ENCODE assay signal across 9 cellular contexts in genomic region chr11:119155733-119156492, GRCh38. TPM values are rescaled to one million over a fixed set of nuclear protein-coding genes. Genes with fewer than 3 reads are reported as not detected.
DNase-seq lines count a peak whose midpoint lies in the region; ATAC-seq and TF ChIP-seq lines count a peak whose summit lies in the region.
"Had no signal": no experiment of that assay in that cellular context is flagged by ENCODE, and none has a peak within 500 bp of the region (broad histone marks: within the 10 kb centered on the region; RNA-seq: fewer than 3 reads in every experiment).

No MANE protein-coding gene starts in this region.

- TF ChIP-seq CTCF in smooth muscle cell (IDR thresholded peaks at IDR 0.05; ENCODE audit: borderline replicate concordance, insufficient read depth, poor library complexity, severe bottlenecking), result peak; percentile 4

- no peaks in the 10 kb centered on the region for H3K27me3 ChIP-seq in MG63
- peaks cover 57% of the 10 kb centered on the region for H3K27me3 ChIP-seq in adipocyte (replicated peaks; ENCODE audit: control insufficient read depth, insufficient read depth, low read length)
- no peaks in the 10 kb centered on the region for H3K27me3 ChIP-seq in smooth muscle cell (ENCODE audit: low read depth)

- no peaks in the 10 kb centered on the region for H4K20me1 ChIP-seq in smooth muscle cell (ENCODE audit: low read depth)

- H3K36me3 ChIP-seq in MG63 (no peaks in the 10 kb centered on the region), adipocyte (ENCODE audit: control insufficient read depth, insufficient read depth, low read length, severe bottlenecking) (no peaks in the 10 kb centered on the region), smooth muscle cell (ENCODE audit: low read depth) (no peaks in the 10 kb centered on the region)

- H3K4me1 ChIP-seq in adipocyte (ENCODE audit: control insufficient read depth, insufficient read depth, low read length) (no peaks in the 10 kb centered on the region), smooth muscle cell (ENCODE audit: low read depth) (no peaks in the 10 kb centered on the region)

- H3K79me2 ChIP-seq in smooth muscle cell (ENCODE audit: low read depth), result no peaks in the 10 kb centered on the region

- H3K4me3 ChIP-seq in MG63, result no peak overlapping the region
- H3K4me3 ChIP-seq in adipocyte (ENCODE audit: low read length), result no peak overlapping the region
- H3K4me3 ChIP-seq in smooth muscle cell, result no peak overlapping the region

- peaks cover 34% of the 10 kb centered on the region for H3K27me3 Mint-ChIP-seq in activated CD4-positive, alpha-beta T cell treated with anti-CD3 and anti-CD28 coated beads, Interleukin-2, amount 10 ng/mL, durations not matched to agents 24 days and 14 days
- peaks cover 24% of the 10 kb centered on the region for H3K27me3 Mint-ChIP-seq in activated CD4-positive, alpha-beta T cell treated with anti-CD3 and anti-CD28 coated beads, Interleukin-2, amount 10 ng/mL, durations not matched to agents 7 days and 5 days

- H3K36me3 Mint-ChIP-seq in activated CD4-positive, alpha-beta T cell treated with anti-CD3 and anti-CD28 coated beads, Interleukin-2, amount 10 ng/mL, durations not matched to agents 24 days and 14 days (ENCODE audit: low read depth), result no peaks in the 10 kb centered on the region
- H3K36me3 Mint-ChIP-seq in activated CD4-positive, alpha-beta T cell treated with anti-CD3 and anti-CD28 coated beads, Interleukin-2, amount 10 ng/mL, durations not matched to agents 7 days and 5 days (ENCODE audit: low read depth), result no peaks in the 10 kb centered on the region

- no peaks in the 10 kb centered on the region for H3K9me3 Mint-ChIP-seq in activated CD4-positive, alpha-beta T cell treated with anti-CD3 and anti-CD28 coated beads, Interleukin-2, amount 10 ng/mL, durations not matched to agents 24 days and 14 days
- no peaks in the 10 kb centered on the region for H3K9me3 Mint-ChIP-seq in activated CD4-positive, alpha-beta T cell treated with anti-CD3 and anti-CD28 coated beads, Interleukin-2, amount 10 ng/mL, durations not matched to agents 7 days and 5 days

- no peaks in the 10 kb centered on the region for H3F3A ChIP-seq in smooth muscle cell (ENCODE audit: low read depth)

- no peak overlapping the region for H3K4me2 ChIP-seq in smooth muscle cell

- intact Hi-C loops in activated CD4-positive, alpha-beta T cell treated with anti-CD3 and anti-CD28 coated beads, Interleukin-2, amount 10 ng/mL, durations not matched to agents 24 days and 14 days (cut with micrococcal nuclease), result no loop called here

- CTCF ChIA-PET in activated CD4-positive, alpha-beta T cell treated with anti-CD3 and anti-CD28 coated beads, Interleukin-2, amount 10 ng/mL, durations not matched to agents 7 days and 5 days (lab: Charles Lee), result interaction anchor here (0.8 to 5.1 kb wide), 4 partner anchors 13 to 49 kb away, joined by 3 to 26 read pairs (median 6); partner anchors contain the start of gene NLRX1

- DNase-seq in activated CD4-positive, alpha-beta T cell treated with anti-CD3 and anti-CD28 coated beads, Interleukin-2, amount 10 ng/mL, durations not matched to agents 24 days and 14 days, result peak; percentile 67
- no peak for DNase-seq in activated CD4-positive, alpha-beta T cell treated with anti-CD3 and anti-CD28 coated beads, Interleukin-2, amount 10 ng/mL, durations not matched to agents 7 days and 5 days
- DNase-seq in MG63 (peak; percentile 43), adipocyte (ENCODE audit: low read depth) (peak; percentile 21), smooth muscle cell (lab: John Stamatoyannopoulos, UW; ENCODE audit: unreplicated experiment) (no peak), SIG-M5 treated with dmso at 0.1 percent for 504 hours (lab: John Stamatoyannopoulos, UW; ENCODE audit: unreplicated experiment) (no peak)
- DNase-seq: T-helper 17 cell had no signal

- no peak overlapping the region for H2AFZ ChIP-seq in smooth muscle cell (ENCODE audit: low read depth)

- H3K4me3 Mint-ChIP-seq in activated CD4-positive, alpha-beta T cell treated with anti-CD3 and anti-CD28 coated beads, Interleukin-2, amount 10 ng/mL, durations not matched to agents 24 days and 14 days, result no peak overlapping the region
- H3K4me3 Mint-ChIP-seq in activated CD4-positive, alpha-beta T cell treated with anti-CD3 and anti-CD28 coated beads, Interleukin-2, amount 10 ng/mL, durations not matched to agents 7 days and 5 days, result no peak overlapping the region
- H3K4me3 Mint-ChIP-seq: T-helper 17 cell had no signal

- no peak overlapping the region for H3K27ac Mint-ChIP-seq in activated CD4-positive, alpha-beta T cell treated with anti-CD3 and anti-CD28 coated beads, Interleukin-2, amount 10 ng/mL, durations not matched to agents 24 days and 14 days
- no peak overlapping the region for H3K27ac Mint-ChIP-seq in activated CD4-positive, alpha-beta T cell treated with anti-CD3 and anti-CD28 coated beads, Interleukin-2, amount 10 ng/mL, durations not matched to agents 7 days and 5 days

- peaks cover 3% of the 10 kb centered on the region for H3K4me1 Mint-ChIP-seq in activated CD4-positive, alpha-beta T cell treated with anti-CD3 and anti-CD28 coated beads, Interleukin-2, amount 10 ng/mL, durations not matched to agents 24 days and 14 days
- peaks cover 5% of the 10 kb centered on the region for H3K4me1 Mint-ChIP-seq in activated CD4-positive, alpha-beta T cell treated with anti-CD3 and anti-CD28 coated beads, Interleukin-2, amount 10 ng/mL, durations not matched to agents 7 days and 5 days

- WGBS in smooth muscle cell (ENCODE audit: low lambda C conversion rate), result 61% methylated on average over 8 of the region's 8 CpGs

- H3K9ac ChIP-seq in adipocyte (ENCODE audit: low read length) (no peak overlapping the region), smooth muscle cell (ENCODE audit: low read depth) (no peak overlapping the region)

- H3K27ac ChIP-seq in smooth muscle cell (ENCODE audit: low read depth), result no peak overlapping the region

- H3K9me3 ChIP-seq in MG63, result no peaks in the 10 kb centered on the region
- H3K9me3 ChIP-seq in adipocyte (ENCODE audit: control insufficient read depth, low read length), result no peaks in the 10 kb centered on the region
- H3K9me3 ChIP-seq in smooth muscle cell (replicated peaks; ENCODE audit: low read depth), result no peaks in the 10 kb centered on the region

- POLR2A ChIA-PET in activated CD4-positive, alpha-beta T cell treated with anti-CD3 and anti-CD28 coated beads, Interleukin-2, amount 10 ng/mL, durations not matched to agents 7 days and 5 days (lab: Charles Lee), result no interaction called here

- ATAC-seq in GM21390 (IDR thresholded peaks at IDR 0.05; ENCODE audit: unreplicated experiment) (no peak), HG03025 (IDR thresholded peaks at IDR 0.05; ENCODE audit: low FRiP score, unreplicated experiment) (no peak)
- ATAC-seq: T-helper 17 cell had no signal

RNA-seq across cellular contexts. Expression of gene ABCG4, which starts 7.1 kb away (rescaled TPM):
- total RNA-seq in activated CD4-positive, alpha-beta T cell treated with anti-CD3 and anti-CD28 coated beads, Interleukin-2, amount 10 ng/mL, durations not matched to agents 24 days and 14 days, result 0.07 TPM in 1 of 2 replicates, not detected in the other
- total RNA-seq in activated CD4-positive, alpha-beta T cell treated with anti-CD3 and anti-CD28 coated beads, Interleukin-2, amount 10 ng/mL, durations not matched to agents 7 days and 5 days, result under 1 TPM in 1 of 2 experiments, not detected in 1; 0.15 TPM
- total RNA-seq in MG63 (2014; rRNA removed; shearing (Covaris generic); ENCODE audit: low replicate concordance), result not detected in 2 replicates
- 0.76 and 0.85 TPM in 2 replicates for total RNA-seq in smooth muscle cell
- polyA plus RNA-seq in smooth muscle cell, result 2.0 and 2.1 TPM in 2 replicates
- total RNA-seq: T-helper 17 cell had no signal

RNA-seq across cellular contexts. Expression of gene NLRX1, which starts 12.6 kb away (rescaled TPM):
- total RNA-seq in activated CD4-positive, alpha-beta T cell treated with anti-CD3 and anti-CD28 coated beads, Interleukin-2, amount 10 ng/mL, durations not matched to agents 24 days and 14 days, result 23.3 and 25.0 TPM in 2 replicates
- 10 to 100 TPM; 24.2 to 28.5 TPM for total RNA-seq in activated CD4-positive, alpha-beta T cell treated with anti-CD3 and anti-CD28 coated beads, Interleukin-2, amount 10 ng/mL, durations not matched to agents 7 days and 5 days
- 12.9 and 16.8 TPM in 2 replicates for total RNA-seq in MG63 (2014; rRNA removed; shearing (Covaris generic); ENCODE audit: low replicate concordance)
- total RNA-seq in smooth muscle cell, result 10.6 and 13.0 TPM in 2 replicates
- 16.8 and 18.7 TPM in 2 replicates for polyA plus RNA-seq in smooth muscle cell

RNA-seq across cellular contexts. Expression of gene NHERF4, which starts 29.4 kb away (rescaled TPM):
- total RNA-seq in activated CD4-positive, alpha-beta T cell treated with anti-CD3 and anti-CD28 coated beads, Interleukin-2, amount 10 ng/mL, durations not matched to agents 24 days and 14 days, result 0.54 and 0.58 TPM in 2 replicates
- total RNA-seq in activated CD4-positive, alpha-beta T cell treated with anti-CD3 and anti-CD28 coated beads, Interleukin-2, amount 10 ng/mL, durations not matched to agents 7 days and 5 days, result under 1 TPM; 0.57 to 0.58 TPM
- total RNA-seq in MG63 (2014; rRNA removed; shearing (Covaris generic); ENCODE audit: low replicate concordance), result not detected in 2 replicates
- not detected in 2 replicates for total RNA-seq in smooth muscle cell
- 0.34 and 0.39 TPM in 2 replicates for polyA plus RNA-seq in smooth muscle cell

RNA-seq across cellular contexts. Expression of gene HINFP, which starts 34.5 kb away (rescaled TPM):
- 34.9 and 41.4 TPM in 2 replicates for total RNA-seq in activated CD4-positive, alpha-beta T cell treated with anti-CD3 and anti-CD28 coated beads, Interleukin-2, amount 10 ng/mL, durations not matched to agents 24 days and 14 days
- 10 to 100 TPM; 47.6 to 48.0 TPM for total RNA-seq in activated CD4-positive, alpha-beta T cell treated with anti-CD3 and anti-CD28 coated beads, Interleukin-2, amount 10 ng/mL, durations not matched to agents 7 days and 5 days
- total RNA-seq in MG63 (2014; rRNA removed; shearing (Covaris generic); ENCODE audit: low replicate concordance), result 8.3 and 27.5 TPM in 2 replicates
- 17.3 and 18.6 TPM in 2 replicates for total RNA-seq in smooth muscle cell
- 11.2 and 15.6 TPM in 2 replicates for polyA plus RNA-seq in smooth muscle cell

RNA-seq across cellular contexts. Expression of gene C2CD2L, which starts 48.8 kb away (rescaled TPM):
- 31.5 and 33.5 TPM in 2 replicates for total RNA-seq in activated CD4-positive, alpha-beta T cell treated with anti-CD3 and anti-CD28 coated beads, Interleukin-2, amount 10 ng/mL, durations not matched to agents 24 days and 14 days
- total RNA-seq in activated CD4-positive, alpha-beta T cell treated with anti-CD3 and anti-CD28 coated beads, Interleukin-2, amount 10 ng/mL, durations not matched to agents 7 days and 5 days, result 10 to 100 TPM; 28.4 to 30.0 TPM
- 2.9 and 5.1 TPM in 2 replicates for total RNA-seq in MG63 (2014; rRNA removed; shearing (Covaris generic); ENCODE audit: low replicate concordance)
- total RNA-seq in smooth muscle cell, result 4.8 and 10.6 TPM in 2 replicates
- polyA plus RNA-seq in smooth muscle cell, result 7.2 and 9.2 TPM in 2 replicates

Comparison
In these comparisons a context has a peak if more than half of its experiments do, and no peak if none do; other contexts are left out.
1. DNase-seq: peak in activated CD4-positive, alpha-beta T cell treated with anti-CD3 and anti-CD28 coated beads, Interleukin-2, amount 10 ng/mL, durations not matched to agents 24 days and 14 days (single experiment), MG63 (single experiment) and adipocyte (single experiment); none in activated CD4-positive, alpha-beta T cell treated with anti-CD3 and anti-CD28 coated beads, Interleukin-2, amount 10 ng/mL, durations not matched to agents 7 days and 5 days (single experiment), smooth muscle cell (single experiment) and SIG-M5 treated with dmso at 0.1 percent for 504 hours (single experiment).